In the genomic region with DNA sequence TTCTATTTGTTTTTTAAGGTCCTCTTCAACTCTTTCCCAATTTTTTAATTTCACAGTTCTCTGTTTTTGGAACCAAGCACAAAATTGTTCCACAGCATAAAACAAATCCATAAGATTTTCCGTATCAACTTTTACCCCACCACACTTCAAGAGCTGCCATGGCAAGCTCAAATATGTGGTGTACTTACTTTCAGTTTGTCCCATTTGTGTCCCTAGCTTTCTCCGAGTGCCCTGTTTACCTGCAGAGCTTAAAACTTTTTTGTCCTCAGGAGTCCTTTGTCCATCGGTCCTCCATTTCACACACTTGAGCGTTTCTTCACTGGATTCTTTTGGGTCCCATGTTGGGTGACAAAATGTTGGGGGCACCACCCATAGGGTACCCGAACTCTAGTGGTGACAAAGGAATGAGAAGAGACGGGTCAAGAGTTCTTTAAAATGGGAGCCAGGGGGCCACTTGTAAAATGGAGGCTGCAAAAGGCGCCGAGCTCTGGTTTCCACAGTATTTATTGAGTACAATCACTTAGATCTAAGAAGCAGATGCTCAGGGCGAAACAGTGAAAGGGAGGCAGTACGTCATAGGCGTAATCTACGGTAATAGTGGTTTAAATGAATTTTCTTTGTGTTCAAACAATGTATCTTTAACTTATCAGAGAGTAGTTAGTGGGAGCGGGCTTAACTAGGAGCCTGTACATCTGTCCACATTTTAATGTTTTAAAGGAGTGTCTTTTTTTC, we compare ENCODE assay signal across 23 cellular contexts.
"Had no signal": no experiment of that assay in that cellular context is flagged by ENCODE, and none has a peak within 500 bp of the region (broad histone marks: within the 10 kb centered on the region; RNA-seq: fewer than 3 reads in every experiment).

No MANE protein-coding gene starts in this region.

- H3K27me3 ChIP-seq: breast epithelium, colonic mucosa had no signal

- H3K36me3 ChIP-seq: breast epithelium, colonic mucosa had no signal

- H3K9me3 ChIP-seq: breast epithelium, colonic mucosa had no signal

- H3K9ac ChIP-seq: KMS-11 had no signal

- H3K4me1 ChIP-seq: breast epithelium, colonic mucosa had no signal

- H3K4me2 ChIP-seq: KMS-11 had no signal

- H3K4me3 ChIP-seq: breast epithelium, colonic mucosa had no signal

- ATAC-seq: activated CD8-positive, alpha-beta memory T cell treated with anti-CD3 and anti-CD28 coated beads, Interleukin-2, amount 10 ng/mL, durations not matched to agents 7 days and 5 days; PC-3; WTC11 had no signal

- DNase-seq: activated CD4-positive, alpha-beta T cell treated with anti-CD3 and anti-CD28 coated beads, Interleukin-2, amount 10 ng/mL, durations not matched to agents 24 days and 14 days; activated CD4-positive, alpha-beta T cell treated with anti-CD3 and anti-CD28 coated beads, Interleukin-2, amount 50 U/mL, for 48 hours; activated CD4-positive, CD25-positive, alpha-beta regulatory T cell treated with anti-CD3 and anti-CD28 coated beads, Interleukin-2, amount 50 U/mL, for 72 hours; activated CD8-positive, alpha-beta memory T cell treated with anti-CD3 and anti-CD28 coated beads, Interleukin-2, amount 10 ng/mL, durations not matched to agents 7 days and 5 days; activated effector memory CD4-positive, alpha-beta T cell treated with Interleukin-2 at 50 U/mL for 16 hours; activated naive CD4-positive, alpha-beta T cell; activated T-cell treated with anti-CD3 and anti-CD28 coated beads, Interleukin-2, amount 50 U/mL, for 24 hours; aorta; caudate nucleus; colonic mucosa; NCI-H1092 treated with DMSO at 0.1 percent for 48 hours; NCI-H1417 treated with DMSO at 0.1 percent for 48 hours; NCI-H1694 treated with DMSO at 0.1 percent for 48 hours; NCI-H2029 treated with DMSO at 0.1 percent for 48 hours; NCI-H2171 treated with DMSO at 0.1 percent for 48 hours; NCI-H510A treated with DMSO at 0.1 percent for 48 hours; NCI-H69; PC-3; SHP77 treated with DMSO at 0.1 percent for 48 hours; T-helper 1 cell had no signal

- H3K27ac ChIP-seq: breast epithelium, colonic mucosa, KMS-11 had no signal
